ENCODE assay signal across 1 cellular context in the genomic region with DNA sequence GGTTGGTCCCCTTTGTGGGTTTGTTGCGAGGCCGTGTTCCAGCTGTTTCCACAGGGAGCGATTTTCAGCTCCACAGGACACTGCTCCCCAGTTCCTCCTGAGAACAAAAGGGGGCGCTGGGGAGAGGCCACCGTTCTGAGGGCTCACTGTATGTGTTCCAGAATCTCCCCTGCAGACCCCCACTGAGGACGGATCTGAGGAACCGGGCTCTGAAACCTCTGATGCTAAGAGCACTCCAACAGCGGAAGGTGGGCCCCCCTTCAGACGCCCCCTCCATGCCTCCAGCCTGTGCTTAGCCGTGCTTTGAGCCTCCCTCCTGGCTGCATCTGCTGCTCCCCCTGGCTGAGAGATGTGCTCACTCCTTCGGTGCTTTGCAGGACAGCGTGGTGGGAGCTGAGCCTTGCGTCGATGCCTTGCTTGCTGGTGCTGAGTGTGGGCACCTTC.
TF ChIP-seq lines count a peak whose summit lies in the region.

No MANE protein-coding gene starts in this region.

TF ChIP-seq in SK-N-SH, 30 proteins besides CTCF, POLR2A, EP300 and RAD21 (continued from another document):
- TF ChIP-seq, protein P1, sequence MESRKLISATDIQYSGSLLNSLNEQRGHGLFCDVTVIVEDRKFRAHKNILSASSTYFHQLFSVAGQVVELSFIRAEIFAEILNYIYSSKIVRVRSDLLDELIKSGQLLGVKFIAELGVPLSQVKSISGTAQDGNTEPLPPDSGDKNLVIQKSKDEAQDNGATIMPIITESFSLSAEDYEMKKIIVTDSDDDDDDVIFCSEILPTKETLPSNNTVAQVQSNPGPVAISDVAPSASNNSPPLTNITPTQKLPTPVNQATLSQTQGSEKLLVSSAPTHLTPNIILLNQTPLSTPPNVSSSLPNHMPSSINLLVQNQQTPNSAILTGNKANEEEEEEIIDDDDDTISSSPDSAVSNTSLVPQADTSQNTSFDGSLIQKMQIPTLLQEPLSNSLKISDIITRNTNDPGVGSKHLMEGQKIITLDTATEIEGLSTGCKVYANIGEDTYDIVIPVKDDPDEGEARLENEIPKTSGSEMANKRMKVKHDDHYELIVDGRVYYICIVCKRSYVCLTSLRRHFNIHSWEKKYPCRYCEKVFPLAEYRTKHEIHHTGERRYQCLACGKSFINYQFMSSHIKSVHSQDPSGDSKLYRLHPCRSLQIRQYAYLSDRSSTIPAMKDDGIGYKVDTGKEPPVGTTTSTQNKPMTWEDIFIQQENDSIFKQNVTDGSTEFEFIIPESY (IDR thresholded peaks at IDR 0.05; ENCODE audit: borderline replicate concordance, low read depth) = no peak
- TF ChIP-seq, protein P2, sequence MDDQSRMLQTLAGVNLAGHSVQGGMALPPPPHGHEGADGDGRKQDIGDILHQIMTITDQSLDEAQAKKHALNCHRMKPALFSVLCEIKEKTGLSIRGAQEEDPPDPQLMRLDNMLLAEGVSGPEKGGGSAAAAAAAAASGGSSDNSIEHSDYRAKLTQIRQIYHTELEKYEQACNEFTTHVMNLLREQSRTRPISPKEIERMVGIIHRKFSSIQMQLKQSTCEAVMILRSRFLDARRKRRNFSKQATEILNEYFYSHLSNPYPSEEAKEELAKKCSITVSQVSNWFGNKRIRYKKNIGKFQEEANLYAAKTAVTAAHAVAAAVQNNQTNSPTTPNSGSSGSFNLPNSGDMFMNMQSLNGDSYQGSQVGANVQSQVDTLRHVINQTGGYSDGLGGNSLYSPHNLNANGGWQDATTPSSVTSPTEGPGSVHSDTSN (IDR thresholded peaks at IDR 0.05) = no peak
- TF ChIP-seq FOXM1 (IDR thresholded peaks at IDR 0.05; ENCODE audit: low read depth) (no peak), NFIC (IDR thresholded peaks at IDR 0.05; ENCODE audit: borderline replicate concordance) (no peak), ELF1 (IDR thresholded peaks at IDR 0.05) (no peak), MXI1 (IDR thresholded peaks at IDR 0.05; ENCODE audit: low read depth, low read length) (no peak), RXRA (IDR thresholded peaks at IDR 0.05; ENCODE audit: borderline replicate concordance, low read depth) (no peak), EZH2phosphoT487 (IDR thresholded peaks at IDR 0.05; ENCODE audit: borderline replicate concordance, low read depth) (no peak), POLR2AphosphoS5 (IDR thresholded peaks at IDR 0.05; ENCODE audit: low read depth, low read length) (no peak), TEAD4 (IDR thresholded peaks at IDR 0.05; ENCODE audit: borderline replicate concordance, insufficient read depth) (no peak), RCOR1 (IDR thresholded peaks at IDR 0.05; ENCODE audit: low read length) (no peak), GABPA (IDR thresholded peaks at IDR 0.05; ENCODE audit: low read depth) (no peak), TAF1 (IDR thresholded peaks at IDR 0.05; ENCODE audit: borderline replicate concordance, low read depth, low read length) (no peak), TCF12 (IDR thresholded peaks at IDR 0.05) (no peak), NRF1 (IDR thresholded peaks at IDR 0.05; ENCODE audit: low read depth, low read length) (no peak), CHD2 (IDR thresholded peaks at IDR 0.05; ENCODE audit: low read length, partially characterized antibody) (no peak)
- TF ChIP-seq, protein P3, sequence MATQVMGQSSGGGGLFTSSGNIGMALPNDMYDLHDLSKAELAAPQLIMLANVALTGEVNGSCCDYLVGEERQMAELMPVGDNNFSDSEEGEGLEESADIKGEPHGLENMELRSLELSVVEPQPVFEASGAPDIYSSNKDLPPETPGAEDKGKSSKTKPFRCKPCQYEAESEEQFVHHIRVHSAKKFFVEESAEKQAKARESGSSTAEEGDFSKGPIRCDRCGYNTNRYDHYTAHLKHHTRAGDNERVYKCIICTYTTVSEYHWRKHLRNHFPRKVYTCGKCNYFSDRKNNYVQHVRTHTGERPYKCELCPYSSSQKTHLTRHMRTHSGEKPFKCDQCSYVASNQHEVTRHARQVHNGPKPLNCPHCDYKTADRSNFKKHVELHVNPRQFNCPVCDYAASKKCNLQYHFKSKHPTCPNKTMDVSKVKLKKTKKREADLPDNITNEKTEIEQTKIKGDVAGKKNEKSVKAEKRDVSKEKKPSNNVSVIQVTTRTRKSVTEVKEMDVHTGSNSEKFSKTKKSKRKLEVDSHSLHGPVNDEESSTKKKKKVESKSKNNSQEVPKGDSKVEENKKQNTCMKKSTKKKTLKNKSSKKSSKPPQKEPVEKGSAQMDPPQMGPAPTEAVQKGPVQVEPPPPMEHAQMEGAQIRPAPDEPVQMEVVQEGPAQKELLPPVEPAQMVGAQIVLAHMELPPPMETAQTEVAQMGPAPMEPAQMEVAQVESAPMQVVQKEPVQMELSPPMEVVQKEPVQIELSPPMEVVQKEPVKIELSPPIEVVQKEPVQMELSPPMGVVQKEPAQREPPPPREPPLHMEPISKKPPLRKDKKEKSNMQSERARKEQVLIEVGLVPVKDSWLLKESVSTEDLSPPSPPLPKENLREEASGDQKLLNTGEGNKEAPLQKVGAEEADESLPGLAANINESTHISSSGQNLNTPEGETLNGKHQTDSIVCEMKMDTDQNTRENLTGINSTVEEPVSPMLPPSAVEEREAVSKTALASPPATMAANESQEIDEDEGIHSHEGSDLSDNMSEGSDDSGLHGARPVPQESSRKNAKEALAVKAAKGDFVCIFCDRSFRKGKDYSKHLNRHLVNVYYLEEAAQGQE (IDR thresholded peaks at IDR 0.05; ENCODE audit: low read depth, low read length) = no peak
- TF ChIP-seq, protein P4, sequence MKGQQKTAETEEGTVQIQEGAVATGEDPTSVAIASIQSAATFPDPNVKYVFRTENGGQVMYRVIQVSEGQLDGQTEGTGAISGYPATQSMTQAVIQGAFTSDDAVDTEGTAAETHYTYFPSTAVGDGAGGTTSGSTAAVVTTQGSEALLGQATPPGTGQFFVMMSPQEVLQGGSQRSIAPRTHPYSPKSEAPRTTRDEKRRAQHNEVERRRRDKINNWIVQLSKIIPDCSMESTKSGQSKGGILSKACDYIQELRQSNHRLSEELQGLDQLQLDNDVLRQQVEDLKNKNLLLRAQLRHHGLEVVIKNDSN (IDR thresholded peaks at IDR 0.05; ENCODE audit: borderline replicate concordance, low read depth) = no peak
TF ChIP-seq in SK-N-SH: peak in this region for 0.
